ENCODE assay signal across 1 cellular context in genomic region chr16:27232061-27232841, GRCh38.
A peak's percentile ranks its signal among the peaks of the same experiment; 100 is the strongest.
TF ChIP-seq lines count a peak whose summit lies in the region.

No MANE protein-coding gene starts in this region.

TF ChIP-seq in GM12878, 131 proteins besides CTCF, POLR2A, EP300 and RAD21 (continued from another document):
- TF ChIP-seq ZBTB40 (IDR thresholded peaks at IDR 0.05; ENCODE audit: borderline replicate concordance) (no peak), ZBTB4 (CRISPR knock-in tag; IDR thresholded peaks at IDR 0.05) (no peak), SPI1 (IDR thresholded peaks at IDR 0.05; ENCODE audit: borderline replicate concordance, insufficient read depth, low read depth, low read length) (peak; percentile 69), E2F4 (IDR thresholded peaks at IDR 0.05; ENCODE audit: low read depth, low read length) (no peak), PAX8 (IDR thresholded peaks at IDR 0.05) (no peak), DPF2 (IDR thresholded peaks at IDR 0.05) (0 out of 2 replicates have a peak, but pooled peaks have one; percentile 38), NFIC (IDR thresholded peaks at IDR 0.05; ENCODE audit: low read depth, low read length) (peak; percentile 32; the same call in 1 of the 2 replicates), SREBF1 (IDR thresholded peaks at IDR 0.05; ENCODE audit: low read length) (no peak), RB1 (IDR thresholded peaks at IDR 0.05; ENCODE audit: borderline replicate concordance) (no peak), YBX1 (IDR thresholded peaks at IDR 0.05) (no peak), TBL1XR1 (IDR thresholded peaks at IDR 0.05; ENCODE audit: low read depth, low read length) (0 out of 2 replicates have a peak, but pooled peaks have one; percentile 24)
- TF ChIP-seq, protein P1, sequence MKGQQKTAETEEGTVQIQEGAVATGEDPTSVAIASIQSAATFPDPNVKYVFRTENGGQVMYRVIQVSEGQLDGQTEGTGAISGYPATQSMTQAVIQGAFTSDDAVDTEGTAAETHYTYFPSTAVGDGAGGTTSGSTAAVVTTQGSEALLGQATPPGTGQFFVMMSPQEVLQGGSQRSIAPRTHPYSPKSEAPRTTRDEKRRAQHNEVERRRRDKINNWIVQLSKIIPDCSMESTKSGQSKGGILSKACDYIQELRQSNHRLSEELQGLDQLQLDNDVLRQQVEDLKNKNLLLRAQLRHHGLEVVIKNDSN (IDR thresholded peaks at IDR 0.05; ENCODE audit: borderline replicate concordance, extremely low read length, insufficient read depth, low read depth, low read length): no peak
- TF ChIP-seq, protein P2, sequence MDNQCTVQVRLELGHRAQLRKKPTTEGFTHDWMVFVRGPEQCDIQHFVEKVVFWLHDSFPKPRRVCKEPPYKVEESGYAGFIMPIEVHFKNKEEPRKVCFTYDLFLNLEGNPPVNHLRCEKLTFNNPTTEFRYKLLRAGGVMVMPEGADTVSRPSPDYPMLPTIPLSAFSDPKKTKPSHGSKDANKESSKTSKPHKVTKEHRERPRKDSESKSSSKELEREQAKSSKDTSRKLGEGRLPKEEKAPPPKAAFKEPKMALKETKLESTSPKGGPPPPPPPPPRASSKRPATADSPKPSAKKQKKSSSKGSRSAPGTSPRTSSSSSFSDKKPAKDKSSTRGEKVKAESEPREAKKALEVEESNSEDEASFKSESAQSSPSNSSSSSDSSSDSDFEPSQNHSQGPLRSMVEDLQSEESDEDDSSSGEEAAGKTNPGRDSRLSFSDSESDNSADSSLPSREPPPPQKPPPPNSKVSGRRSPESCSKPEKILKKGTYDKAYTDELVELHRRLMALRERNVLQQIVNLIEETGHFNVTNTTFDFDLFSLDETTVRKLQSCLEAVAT (IDR thresholded peaks at IDR 0.05): no peak
- TF ChIP-seq, protein P3, sequence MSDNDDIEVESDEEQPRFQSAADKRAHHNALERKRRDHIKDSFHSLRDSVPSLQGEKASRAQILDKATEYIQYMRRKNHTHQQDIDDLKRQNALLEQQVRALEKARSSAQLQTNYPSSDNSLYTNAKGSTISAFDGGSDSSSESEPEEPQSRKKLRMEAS (IDR thresholded peaks at IDR 0.05; ENCODE audit: low read depth, low read length): peak; percentile 57; the same call in 1 of the 2 replicates
